In the genomic region with DNA sequence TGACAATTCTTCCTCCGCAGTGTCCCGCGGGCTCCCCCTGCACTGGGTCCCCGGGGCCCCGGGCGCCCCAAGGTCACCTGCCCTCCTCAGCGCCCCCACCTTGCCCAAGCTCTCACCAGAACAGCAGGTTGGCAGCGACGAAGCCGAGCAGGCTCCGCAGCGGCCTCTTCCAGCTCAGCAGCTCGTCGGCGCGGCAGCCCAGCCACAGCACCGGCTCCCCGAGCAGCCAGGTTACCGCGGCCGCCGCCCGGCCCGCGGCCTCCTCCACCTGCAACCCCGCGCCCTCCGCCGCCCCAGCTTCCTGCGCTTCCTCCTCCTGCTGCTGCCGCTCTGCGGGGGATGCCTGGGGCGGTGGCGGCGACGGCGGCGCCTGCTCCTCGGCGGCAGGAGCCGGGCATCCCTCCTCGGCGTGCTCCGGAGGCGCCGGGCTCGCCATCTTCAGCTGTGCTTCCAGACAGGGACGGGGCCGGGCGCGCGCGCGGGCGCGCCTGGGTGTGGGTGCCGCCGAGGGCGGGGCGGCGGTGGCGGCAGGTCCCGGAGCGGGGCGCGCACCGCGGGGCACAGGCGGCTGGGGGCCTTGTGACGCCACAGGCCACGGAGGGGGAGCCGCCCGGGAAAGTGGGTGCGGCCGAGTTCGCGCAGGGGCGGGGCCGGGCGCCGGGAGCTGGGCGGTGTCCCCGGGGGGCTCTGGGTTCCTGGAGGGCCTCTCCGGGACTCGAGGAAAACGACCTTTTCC, we compare ENCODE assay signal across 8 cellular contexts. TPM values are rescaled to one million over a fixed set of nuclear protein-coding genes. Genes with fewer than 3 reads are reported as not detected.
DNase-seq lines count a peak whose midpoint lies in the region; ATAC-seq and TF ChIP-seq lines count a peak whose summit lies in the region.

TSS of gene RETREG1 (minus strand) at position 462 of the 736 bp plus-strand sequence. CDS start at position 436, 26 bp downstream.

- H3K36me3 Mint-ChIP-seq in chondrocyte (ENCODE audit: low read depth): no peaks in the 10 kb centered on the region

- H3K9me2 ChIP-seq in Loucy (replicated peaks; ENCODE audit: low read depth, low read length): no peaks in the 10 kb centered on the region

- no peaks in the 10 kb centered on the region for H3F3A ChIP-seq in Loucy (ENCODE audit: low read depth)

- peak; percentile 82 for ATAC-seq in GM21723 (IDR thresholded peaks at IDR 0.05; ENCODE audit: unreplicated experiment)

- WGBS in liver: under 1% methylated on average over 86 of the region's 86 CpGs

- H3K9ac ChIP-seq in Loucy (ENCODE audit: low read depth, low read length, poor library complexity, severe bottlenecking) (peak within 1 kb of the TSS; percentile 76), liver (ENCODE audit: low read depth in 1 of 2, low read length in 2 of 2) (peak within 1 kb of the TSS in 1 of 2 donors; percentile 10)

- H3K27me3 ChIP-seq in Loucy (ENCODE audit: insufficient read depth, low read length, poor library complexity, severe bottlenecking) (peaks cover 12% of the 10 kb centered on the region), liver (ENCODE audit: control insufficient read depth in 4 of 4, insufficient read depth in 4 of 4, low read length in 3 of 4) (no peaks in the 10 kb centered on the region)

- H3K9me3 ChIP-seq in Loucy (ENCODE audit: insufficient read depth, low read depth, low read length): no peaks in the 10 kb centered on the region
- H3K9me3 ChIP-seq in liver (ENCODE audit: control insufficient read depth in 4 of 4, low read length in 3 of 4): no peaks in the 10 kb centered on the region

- peak within 1 kb of the TSS; percentile 72 for H3K4me3 Mint-ChIP-seq in chondrocyte (ENCODE audit: unreplicated experiment)

- H3K27ac ChIP-seq in liver (ENCODE audit: low read depth in 1 of 2, low read length in 2 of 2): no peak within 1 kb of the TSS

- H3K4me2 ChIP-seq in Loucy (ENCODE audit: low read depth, low read length, poor library complexity, severe bottlenecking): peak within 1 kb of the TSS; percentile 95

- H3K9me3 Mint-ChIP-seq in chondrocyte (ENCODE audit: low read depth): no peaks in the 10 kb centered on the region

- no peaks in the 10 kb centered on the region for H3K36me3 ChIP-seq in Loucy (ENCODE audit: insufficient read depth, low read length)
- no peaks in the 10 kb centered on the region for H3K36me3 ChIP-seq in liver (ENCODE audit: control insufficient read depth in 4 of 4, insufficient read depth in 3 of 4, low read depth in 1 of 4, low read length in 3 of 4)

- peaks cover 7% of the 10 kb centered on the region for H3K4me1 Mint-ChIP-seq in chondrocyte (ENCODE audit: low read depth)

- peak within 1 kb of the TSS; percentile 94 for H2AFZ ChIP-seq in Loucy (ENCODE audit: low read length)

- H4K20me1 ChIP-seq in Loucy (ENCODE audit: insufficient read depth, low read length, poor library complexity, severe bottlenecking): peaks cover 4% of the 10 kb centered on the region

- H3K4me3 ChIP-seq in Loucy (ENCODE audit: low read length, poor library complexity, severe bottlenecking) (peak within 1 kb of the TSS; percentile 81), liver (ENCODE audit: low read depth in 1 of 3, low read length in 3 of 3) (peak within 1 kb of the TSS; percentile 33 to 92 (median 51))

- no peak within 1 kb of the TSS for H3K27ac Mint-ChIP-seq in chondrocyte (ENCODE audit: unreplicated experiment)

- DNase-seq in ELF-1 (ENCODE audit: low read depth, low spot score) (peak; percentile 61), chondrocyte (ENCODE audit: low spot score) (no peak), inferior parietal cortex (ENCODE audit: extremely low spot score) (no peak)
- DNase-seq in activated CD4-positive, alpha-beta T cell treated with anti-CD3 and anti-CD28 coated beads for 24 hours (ENCODE audit: low read depth in 2 of 2): peak; percentile 68 to 71
- peak; percentile 78 for DNase-seq in stimulated activated CD4-positive, alpha-beta T cell treated with anti-CD3 and anti-CD28 coated beads, Interleukin-4, amount 100 ng/mL, for 24 hours

- peaks cover 24% of the 10 kb centered on the region for H3K27me3 Mint-ChIP-seq in chondrocyte (ENCODE audit: low read depth)

- H3K4me1 ChIP-seq in Loucy (ENCODE audit: insufficient read depth, low read length, poor library complexity, severe bottlenecking) (peaks cover 26% of the 10 kb centered on the region), liver (ENCODE audit: control insufficient read depth in 4 of 4, insufficient read depth in 4 of 4, low read length in 3 of 4) (peaks cover 0 to 16% (median 10%) of the 10 kb centered on the region in 4 donors)

- TF ChIP-seq RAD21 in liver (IDR thresholded peaks at IDR 0.05): no peak

- H3K79me2 ChIP-seq in Loucy (ENCODE audit: insufficient read depth, low read length): peaks cover 17% of the 10 kb centered on the region

- no peak for TF ChIP-seq CTCF in Loucy (conservative IDR thresholded peaks at IDR 0.05; ENCODE audit: low read length)
- peak; percentile 14 for TF ChIP-seq CTCF in chondrocyte (IDR thresholded peaks at IDR 0.05)
- no peak for TF ChIP-seq CTCF in liver (IDR thresholded peaks at IDR 0.05; ENCODE audit: low read depth, low read length, missing input control)

TF ChIP-seq in liver, 16 proteins besides CTCF, POLR2A, EP300 and RAD21:
- TF ChIP-seq HNF4A (conservative IDR thresholded peaks at IDR 0.05): no peak
- no peak for TF ChIP-seq RXRA (IDR thresholded peaks at IDR 0.05)
- no peak for TF ChIP-seq HNF4G (IDR thresholded peaks at IDR 0.05)
- TF ChIP-seq JUND (IDR thresholded peaks at IDR 0.05): no peak
- no peak for TF ChIP-seq REST (IDR thresholded peaks at IDR 0.05)
- TF ChIP-seq YY1 (IDR thresholded peaks at IDR 0.05): no peak
- TF ChIP-seq EGR1 (IDR thresholded peaks at IDR 0.05; ENCODE audit: low read depth in 2 of 2): no peak
- TF ChIP-seq NR2F2 (IDR thresholded peaks at IDR 0.05): no peak
- TF ChIP-seq MAX (IDR thresholded peaks at IDR 0.05): no peak
- TF ChIP-seq FOXA1 (IDR thresholded peaks at IDR 0.05): no peak
- no peak for TF ChIP-seq SP1 (IDR thresholded peaks at IDR 0.05)
- no peak for TF ChIP-seq TAF1 (conservative IDR thresholded peaks at IDR 0.05)
- no peak for TF ChIP-seq FOXA2 (IDR thresholded peaks at IDR 0.05)
- TF ChIP-seq, protein P1, sequence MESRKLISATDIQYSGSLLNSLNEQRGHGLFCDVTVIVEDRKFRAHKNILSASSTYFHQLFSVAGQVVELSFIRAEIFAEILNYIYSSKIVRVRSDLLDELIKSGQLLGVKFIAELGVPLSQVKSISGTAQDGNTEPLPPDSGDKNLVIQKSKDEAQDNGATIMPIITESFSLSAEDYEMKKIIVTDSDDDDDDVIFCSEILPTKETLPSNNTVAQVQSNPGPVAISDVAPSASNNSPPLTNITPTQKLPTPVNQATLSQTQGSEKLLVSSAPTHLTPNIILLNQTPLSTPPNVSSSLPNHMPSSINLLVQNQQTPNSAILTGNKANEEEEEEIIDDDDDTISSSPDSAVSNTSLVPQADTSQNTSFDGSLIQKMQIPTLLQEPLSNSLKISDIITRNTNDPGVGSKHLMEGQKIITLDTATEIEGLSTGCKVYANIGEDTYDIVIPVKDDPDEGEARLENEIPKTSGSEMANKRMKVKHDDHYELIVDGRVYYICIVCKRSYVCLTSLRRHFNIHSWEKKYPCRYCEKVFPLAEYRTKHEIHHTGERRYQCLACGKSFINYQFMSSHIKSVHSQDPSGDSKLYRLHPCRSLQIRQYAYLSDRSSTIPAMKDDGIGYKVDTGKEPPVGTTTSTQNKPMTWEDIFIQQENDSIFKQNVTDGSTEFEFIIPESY (IDR thresholded peaks at IDR 0.05): no peak
- TF ChIP-seq GABPA (IDR thresholded peaks at IDR 0.05 in 1 of 2, conservative IDR thresholded peaks at IDR 0.05 in 1 of 2): no peak
- TF ChIP-seq ATF3 (IDR thresholded peaks at IDR 0.05): no peak
TF ChIP-seq in liver: peak in this region for 0.

RNA-seq across cellular contexts. Expression of gene RETREG1, which starts in this region (rescaled TPM):
- 2.8 to 3.3 TPM (median 2.9 TPM) in 3 replicates for total RNA-seq in chondrocyte
- total RNA-seq in liver: 1 to 10 TPM in 1 of 2 donors, under 1 TPM in 1; 0.70 to 5.4 TPM
- 10 to 100 TPM in 1 of 2 donors, 1 to 10 TPM in 1; 3.0 to 28.1 TPM for polyA plus RNA-seq in liver

Comparison
In these comparisons a context has a peak if more than half of its experiments do, and no peak if none do; other contexts are left out.
1. DNase-seq: peak in ELF-1 (single experiment), activated CD4-positive, alpha-beta T cell treated with anti-CD3 and anti-CD28 coated beads for 24 hours (2 of 2) and stimulated activated CD4-positive, alpha-beta T cell treated with anti-CD3 and anti-CD28 coated beads, Interleukin-4, amount 100 ng/mL, for 24 hours (single experiment); none in chondrocyte (single experiment) and inferior parietal cortex (single experiment).